1 cellular context compared by ENCODE assay signal in genomic region chr2:166373951-166374350, GRCh38.
TF ChIP-seq lines count a peak whose summit lies in the region.

No MANE protein-coding gene starts in this region.

TF ChIP-seq in WTC11, 78 proteins besides CTCF, POLR2A, EP300 and RAD21 (continued from another document):
- TF ChIP-seq, protein P1, sequence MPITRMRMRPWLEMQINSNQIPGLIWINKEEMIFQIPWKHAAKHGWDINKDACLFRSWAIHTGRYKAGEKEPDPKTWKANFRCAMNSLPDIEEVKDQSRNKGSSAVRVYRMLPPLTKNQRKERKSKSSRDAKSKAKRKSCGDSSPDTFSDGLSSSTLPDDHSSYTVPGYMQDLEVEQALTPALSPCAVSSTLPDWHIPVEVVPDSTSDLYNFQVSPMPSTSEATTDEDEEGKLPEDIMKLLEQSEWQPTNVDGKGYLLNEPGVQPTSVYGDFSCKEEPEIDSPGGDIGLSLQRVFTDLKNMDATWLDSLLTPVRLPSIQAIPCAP (CRISPR knock-in tag; IDR thresholded peaks at IDR 0.05): no peak
- TF ChIP-seq ESRRA (CRISPR knock-in tag; IDR thresholded peaks at IDR 0.05; ENCODE audit: borderline replicate concordance) (no peak), AR (CRISPR knock-in tag; IDR thresholded peaks at IDR 0.05) (no peak), HMGA2 (CRISPR knock-in tag; IDR thresholded peaks at IDR 0.05) (no peak)
- TF ChIP-seq, protein P2, sequence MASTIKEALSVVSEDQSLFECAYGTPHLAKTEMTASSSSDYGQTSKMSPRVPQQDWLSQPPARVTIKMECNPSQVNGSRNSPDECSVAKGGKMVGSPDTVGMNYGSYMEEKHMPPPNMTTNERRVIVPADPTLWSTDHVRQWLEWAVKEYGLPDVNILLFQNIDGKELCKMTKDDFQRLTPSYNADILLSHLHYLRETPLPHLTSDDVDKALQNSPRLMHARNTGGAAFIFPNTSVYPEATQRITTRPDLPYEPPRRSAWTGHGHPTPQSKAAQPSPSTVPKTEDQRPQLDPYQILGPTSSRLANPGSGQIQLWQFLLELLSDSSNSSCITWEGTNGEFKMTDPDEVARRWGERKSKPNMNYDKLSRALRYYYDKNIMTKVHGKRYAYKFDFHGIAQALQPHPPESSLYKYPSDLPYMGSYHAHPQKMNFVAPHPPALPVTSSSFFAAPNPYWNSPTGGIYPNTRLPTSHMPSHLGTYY (CRISPR knock-in tag; IDR thresholded peaks at IDR 0.05): no peak
